In the genomic region with DNA sequence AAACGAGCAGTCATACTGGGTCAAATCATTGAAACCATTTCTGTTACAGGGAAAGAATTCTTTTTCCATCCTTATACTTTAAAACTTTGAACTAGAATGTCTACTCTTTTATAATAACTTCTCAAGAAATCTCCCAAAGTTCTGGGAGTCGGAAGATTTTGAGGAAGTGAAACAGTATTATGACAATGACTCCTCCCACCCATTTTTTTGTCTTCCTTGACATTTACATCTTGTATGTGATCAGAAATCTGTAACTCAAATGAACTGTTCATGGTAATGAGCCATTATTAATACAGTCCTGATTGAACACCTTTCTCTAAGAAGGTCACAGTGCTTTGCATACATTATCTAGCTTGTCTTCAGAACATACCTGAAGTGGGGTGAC, we compare ENCODE assay signal across 19 cellular contexts.
DNase-seq lines count a peak whose midpoint lies in the region; ATAC-seq and TF ChIP-seq lines count a peak whose summit lies in the region.
"Had no signal": no experiment of that assay in that cellular context is flagged by ENCODE, and none has a peak within 500 bp of the region (broad histone marks: within the 10 kb centered on the region; RNA-seq: fewer than 3 reads in every experiment).

No MANE protein-coding gene starts in this region.

- intact Hi-C loops in spleen (cut with DNase I; ENCODE audit: low total_unique reads): no loop called here

- TF ChIP-seq CTCF in spleen (IDR thresholded peaks at IDR 0.05 in 8 of 11, conservative IDR thresholded peaks at IDR 0.05 in 3 of 11): no peak

- peak; percentile 64 for DNase-seq in NOMO-1 treated with DMSO at 0.1 percent for 48 hours (lab: John Stamatoyannopoulos, UW; ENCODE audit: unreplicated experiment)
- DNase-seq in NOMO-1 treated with dmso at 0.1 percent for 144 hours (lab: John Stamatoyannopoulos, UW; ENCODE audit: unreplicated experiment): no peak
- peak; percentile 72 for DNase-seq in MV-4-11 (lab: John Stamatoyannopoulos, UW)
- DNase-seq in spleen: no peak
- no peak for DNase-seq in stimulated activated CD4-positive, alpha-beta T cell treated with anti-CD3 and anti-CD28 coated beads, Interleukin-4, amount 100 ng/mL, for 1 hour
- DNase-seq: activated CD4-positive, alpha-beta T cell treated with anti-CD3 and anti-CD28 coated beads, Interleukin-2, amount 10 ng/mL, durations not matched to agents 24 days and 14 days; activated T-cell treated with anti-CD3 and anti-CD28 coated beads, Interleukin-2, amount 50 U/mL, for 48 hours; gastrocnemius medialis; GF-D8; lower lobe of right lung; NCI-H146; NCI-H510A treated with DMSO at 0.1 percent for 48 hours; right cardiac atrium; upper lobe of left lung had no signal

- peaks cover 0 to 69% (median 12%) of the 10 kb centered on the region in 6 donors for H3K36me3 ChIP-seq in spleen
- H3K36me3 ChIP-seq: gastrocnemius medialis, neural progenitor cell had no signal

- H3K27ac ChIP-seq in spleen: peak overlapping the region in 5 of 8 donors; percentile 38 to 83 (median 73)
- H3K27ac ChIP-seq: 22Rv1, gastrocnemius medialis, lower lobe of right lung, neural progenitor cell, upper lobe of left lung had no signal

- H3K4me1 ChIP-seq in spleen: peaks cover 46 to 100% (median 90%) of the 10 kb centered on the region in 6 donors

- H3K4me3 ChIP-seq in spleen: peak overlapping the region in 1 of 8 donors; percentile 19
- H3K4me3 ChIP-seq: gastrocnemius medialis, lower lobe of right lung, neural progenitor cell, upper lobe of left lung had no signal

- H3K9me3 ChIP-seq in spleen: no peaks in the 10 kb centered on the region
- H3K9me3 ChIP-seq: gastrocnemius medialis, lower lobe of right lung, upper lobe of left lung had no signal

- TF ChIP-seq POLR2A in spleen (IDR thresholded peaks at IDR 0.05): no peak

- H3K27me3 ChIP-seq in spleen (replicated peaks in 1 of 7): no peaks in the 10 kb centered on the region
- H3K27me3 ChIP-seq: gastrocnemius medialis, neural progenitor cell, upper lobe of left lung had no signal

- 30 to 50% (median 48%) methylated on average over 2 of the region's 2 CpGs for WGBS in spleen, 5 donors

- ATAC-seq in HG02623 (IDR thresholded peaks at IDR 0.05; ENCODE audit: unreplicated experiment): peak; percentile 9
- ATAC-seq in SK-N-SH treated with all-trans-retinoic acid at 6 μM for 48 hours: no peak
- ATAC-seq in HG02870 (IDR thresholded peaks at IDR 0.05; ENCODE audit: unreplicated experiment): no peak
- ATAC-seq: lower lobe of right lung, right cardiac atrium had no signal

TF ChIP-seq in SK-N-SH treated with all-trans-retinoic acid at 6 μM for 48 hours, 23 proteins besides CTCF, POLR2A, EP300 and RAD21:
- TF ChIP-seq OSR1 (CRISPR knock-in tag; IDR thresholded peaks at IDR 0.05) (no peak), CSDC2 (CRISPR knock-in tag; IDR thresholded peaks at IDR 0.05) (no peak), SNAI2 (CRISPR knock-in tag; IDR thresholded peaks at IDR 0.05) (no peak)

Comparison
In these comparisons a context has a peak if more than half of its experiments do, and no peak if none do; other contexts are left out.
1. DNase-seq: peak in NOMO-1 treated with DMSO at 0.1 percent for 48 hours (single experiment) and MV-4-11 (single experiment); none in NOMO-1 treated with dmso at 0.1 percent for 144 hours (single experiment), spleen (single experiment) and stimulated activated CD4-positive, alpha-beta T cell treated with anti-CD3 and anti-CD28 coated beads, Interleukin-4, amount 100 ng/mL, for 1 hour (single experiment).